25 cellular contexts compared by ENCODE assay signal in genomic region chr6:139173822-139174221, GRCh38. TPM values are rescaled to one million over a fixed set of nuclear protein-coding genes. Genes with fewer than 3 reads are reported as not detected.
DNase-seq lines count a peak whose midpoint lies in the region; ATAC-seq, FAIRE-seq and TF ChIP-seq lines count a peak whose summit lies in the region.
"Had no signal": no experiment of that assay in that cellular context is flagged by ENCODE, and none has a peak within 500 bp of the region (broad histone marks: within the 10 kb centered on the region; RNA-seq: fewer than 3 reads in every experiment).

No MANE protein-coding gene starts in this region.

- DNase-seq in activated CD4-positive, alpha-beta T cell treated with anti-CD3 and anti-CD28 coated beads for 36 hours, result no peak
- no peak for DNase-seq in activated CD4-positive, alpha-beta T cell treated with anti-CD3 and anti-CD28 coated beads for 1 hour
- no peak for DNase-seq in CD8-positive, alpha-beta memory T cell
- DNase-seq in activated T-helper 1 cell treated with anti-CD3 and anti-CD28 coated beads, Interleukin-12 subunit alpha, Interleukin-12 subunit beta, Interleukin-2, Interleukin-4 antibody, amounts not matched to agents 30 ng/mL and 10 ng/mL and 1 ng/mL, durations not matched to agents 14 hours and 24 hours and 36 hours (ENCODE audit: low spot score), result no peak
- no peak for DNase-seq in naive thymus-derived CD4-positive, alpha-beta T cell
- DNase-seq in Karpas-422, result no peak
- DNase-seq in D721Med (ENCODE audit: insufficient read length, low spot score), result no peak
- DNase-seq: 8988T; activated CD4-positive, CD25-positive, alpha-beta regulatory T cell treated with anti-CD3 and anti-CD28 coated beads, Interleukin-2, amount 50 U/mL, for 72 hours; activated CD8-positive, alpha-beta memory T cell treated with anti-CD3 and anti-CD28 coated beads, Interleukin-2, amount 50 U/mL, for 48 hours; cerebellar nuclear complex; GF-D8; glutamatergic neuron; GM23248; HFFc6; NCI-H1417; NCI-H446 treated with DMSO at 0.1 percent for 48 hours; psoas muscle; SHP77 treated with DMSO at 0.1 percent for 48 hours; stimulated activated CD4-positive, alpha-beta T cell treated with anti-CD3 and anti-CD28 coated beads, Interleukin-15, amount 100 ng/mL, for 24 hours had no signal

- no peak overlapping the region for H3K4me3 ChIP-seq in CD8-positive, alpha-beta memory T cell (ENCODE audit: low read length)
- H3K4me3 ChIP-seq in naive thymus-derived CD4-positive, alpha-beta T cell (ENCODE audit: low read length), result no peak overlapping the region
- H3K4me3 ChIP-seq in Karpas-422 (ENCODE audit: low read length), result no peak overlapping the region
- H3K4me3 ChIP-seq: GM23248, psoas muscle had no signal

- H3K4me1 Mint-ChIP-seq in activated CD4-positive, alpha-beta T cell treated with anti-CD3 and anti-CD28 coated beads for 36 hours, result peaks cover 91% of the 10 kb centered on the region
- H3K4me1 Mint-ChIP-seq in CD8-positive, alpha-beta memory T cell, result peaks cover 80 to 92% (median 88%) of the 10 kb centered on the region in 3 donors
- H3K4me1 Mint-ChIP-seq in activated T-helper 1 cell treated with anti-CD3 and anti-CD28 coated beads, Interleukin-12 subunit alpha, Interleukin-12 subunit beta, Interleukin-2, Interleukin-4 antibody, amounts not matched to agents 30 ng/mL and 10 ng/mL and 1 ng/mL, durations not matched to agents 14 hours and 24 hours and 36 hours (ENCODE audit: low read depth), result peaks cover 85% of the 10 kb centered on the region
- peaks cover 67 to 94% (median 88%) of the 10 kb centered on the region in 7 donors for H3K4me1 Mint-ChIP-seq in naive thymus-derived CD4-positive, alpha-beta T cell

- H3K4me1 ChIP-seq in CD8-positive, alpha-beta memory T cell (ENCODE audit: insufficient read depth, low read length), result peaks cover 88% of the 10 kb centered on the region
- peaks cover 44 to 80% of the 10 kb centered on the region in 2 donors for H3K4me1 ChIP-seq in naive thymus-derived CD4-positive, alpha-beta T cell (ENCODE audit: control insufficient read depth in 2 of 2, insufficient read depth in 2 of 2, low read length in 2 of 2)
- H3K4me1 ChIP-seq in Karpas-422 (ENCODE audit: low read length), result peaks cover 30% of the 10 kb centered on the region
- H3K4me1 ChIP-seq: psoas muscle had no signal

- no peak overlapping the region for H3K4me3 Mint-ChIP-seq in activated CD4-positive, alpha-beta T cell treated with anti-CD3 and anti-CD28 coated beads for 36 hours
- H3K4me3 Mint-ChIP-seq in CD8-positive, alpha-beta memory T cell, result peak overlapping the region in 6 of 7 donors; percentile 6 to 69 (median 34)
- no peak overlapping the region for H3K4me3 Mint-ChIP-seq in activated T-helper 1 cell treated with anti-CD3 and anti-CD28 coated beads, Interleukin-12 subunit alpha, Interleukin-12 subunit beta, Interleukin-2, Interleukin-4 antibody, amounts not matched to agents 30 ng/mL and 10 ng/mL and 1 ng/mL, durations not matched to agents 14 hours and 24 hours and 36 hours
- peak overlapping the region; percentile 16 to 75 (median 60) for H3K4me3 Mint-ChIP-seq in naive thymus-derived CD4-positive, alpha-beta T cell
- H3K4me3 Mint-ChIP-seq: HFFc6, type B pancreatic cell had no signal

- no peak for TF ChIP-seq CTCF in D721Med (IDR thresholded peaks at IDR 0.05; ENCODE audit: insufficient read depth, missing control alignments)

- no peak overlapping the region for H3K4me2 ChIP-seq in Karpas-422 (ENCODE audit: low read depth, low read length, poor library complexity, severe bottlenecking)

- no peak overlapping the region for H3K27ac ChIP-seq in CD8-positive, alpha-beta memory T cell (ENCODE audit: low read depth, low read length)
- peak overlapping the region; percentile 49 for H3K27ac ChIP-seq in naive thymus-derived CD4-positive, alpha-beta T cell (ENCODE audit: low read depth, low read length)
- H3K27ac ChIP-seq in Karpas-422 (ENCODE audit: low read length), result no peak overlapping the region
- H3K27ac ChIP-seq: GM23248, neutrophil, psoas muscle had no signal

- POLR2A ChIA-PET in activated CD4-positive, alpha-beta T cell treated with anti-CD3 and anti-CD28 coated beads for 36 hours (lab: Charles Lee), result interaction anchor here (1.6 to 2.4 kb wide), 2 partner anchors 12 to 37 kb away, joined by 8 to 15 read pairs; no protein-coding TSS in a partner anchor
- POLR2A ChIA-PET in CD8-positive, alpha-beta memory T cell (lab: Charles Lee), result interaction anchor here (1.5 kb wide), 1 partner anchor 14 kb away, joined by 3 read pairs; no protein-coding TSS in a partner anchor
- POLR2A ChIA-PET in naive thymus-derived CD4-positive, alpha-beta T cell (lab: Charles Lee), result interaction anchor here (0.5 to 3.5 kb wide), 13 partner anchors 12 to 200 kb away, joined by 3 to 20 read pairs (median 3); partner anchors contain the start of gene CITED2

- H3K79me2 ChIP-seq in Karpas-422 (ENCODE audit: low read length), result peaks cover 77% of the 10 kb centered on the region

- H3K36me3 Mint-ChIP-seq in activated CD4-positive, alpha-beta T cell treated with anti-CD3 and anti-CD28 coated beads for 36 hours (ENCODE audit: low read depth), result peaks cover 83% of the 10 kb centered on the region
- H3K36me3 Mint-ChIP-seq in CD8-positive, alpha-beta memory T cell, result peaks cover 2 to 89% (median 27%) of the 10 kb centered on the region in 3 donors
- H3K36me3 Mint-ChIP-seq in activated T-helper 1 cell treated with anti-CD3 and anti-CD28 coated beads, Interleukin-12 subunit alpha, Interleukin-12 subunit beta, Interleukin-2, Interleukin-4 antibody, amounts not matched to agents 30 ng/mL and 10 ng/mL and 1 ng/mL, durations not matched to agents 14 hours and 24 hours and 36 hours (ENCODE audit: low read depth), result peaks cover 74% of the 10 kb centered on the region
- H3K36me3 Mint-ChIP-seq in naive thymus-derived CD4-positive, alpha-beta T cell, result peaks cover 18 to 68% (median 46%) of the 10 kb centered on the region in 5 donors

- H3K36me3 ChIP-seq in CD8-positive, alpha-beta memory T cell (ENCODE audit: insufficient read depth, low read length), result peaks cover 17% of the 10 kb centered on the region
- peaks cover 0 to 28% (median 19%) of the 10 kb centered on the region in 3 experiments for H3K36me3 ChIP-seq in naive thymus-derived CD4-positive, alpha-beta T cell (ENCODE audit: control insufficient read depth in 2 of 3, insufficient read depth in 3 of 3, low read length in 3 of 3)
- peaks cover 49% of the 10 kb centered on the region for H3K36me3 ChIP-seq in Karpas-422 (ENCODE audit: insufficient read depth, low read length)

- no peaks in the 10 kb centered on the region for H3K9me2 ChIP-seq in Karpas-422 (replicated peaks; ENCODE audit: insufficient read depth, low read length)

- H3K27me3 ChIP-seq in CD8-positive, alpha-beta memory T cell (ENCODE audit: insufficient read depth, low read length, poor library complexity, severe bottlenecking), result no peaks in the 10 kb centered on the region
- no peaks in the 10 kb centered on the region for H3K27me3 ChIP-seq in naive thymus-derived CD4-positive, alpha-beta T cell (ENCODE audit: control insufficient read depth in 2 of 2, insufficient read depth in 2 of 2, low read length in 2 of 2)
- H3K27me3 ChIP-seq in Karpas-422 (ENCODE audit: low read length), result no peaks in the 10 kb centered on the region
- H3K27me3 ChIP-seq: neutrophil had no signal

- no peaks in the 10 kb centered on the region for H3K27me3 Mint-ChIP-seq in activated CD4-positive, alpha-beta T cell treated with anti-CD3 and anti-CD28 coated beads for 36 hours
- peaks cover 0 to 1% of the 10 kb centered on the region in 2 donors for H3K27me3 Mint-ChIP-seq in CD8-positive, alpha-beta memory T cell
- H3K27me3 Mint-ChIP-seq in activated T-helper 1 cell treated with anti-CD3 and anti-CD28 coated beads, Interleukin-12 subunit alpha, Interleukin-12 subunit beta, Interleukin-2, Interleukin-4 antibody, amounts not matched to agents 30 ng/mL and 10 ng/mL and 1 ng/mL, durations not matched to agents 14 hours and 24 hours and 36 hours (ENCODE audit: insufficient read depth), result no peaks in the 10 kb centered on the region
- H3K27me3 Mint-ChIP-seq in naive thymus-derived CD4-positive, alpha-beta T cell, result no peaks in the 10 kb centered on the region
- H3K27me3 Mint-ChIP-seq: type B pancreatic cell had no signal

- no peak overlapping the region for H3K9ac ChIP-seq in Karpas-422 (ENCODE audit: low read length)
- H3K9ac ChIP-seq: GM23248 had no signal

- no peak overlapping the region for H2AFZ ChIP-seq in Karpas-422 (ENCODE audit: low read length)
- H2AFZ ChIP-seq: GM23248 had no signal

- H3K27ac Mint-ChIP-seq in activated CD4-positive, alpha-beta T cell treated with anti-CD3 and anti-CD28 coated beads for 36 hours, result peak overlapping the region; percentile 87
- peak overlapping the region; percentile 23 to 90 (median 84) for H3K27ac Mint-ChIP-seq in CD8-positive, alpha-beta memory T cell
- H3K27ac Mint-ChIP-seq in activated T-helper 1 cell treated with anti-CD3 and anti-CD28 coated beads, Interleukin-12 subunit alpha, Interleukin-12 subunit beta, Interleukin-2, Interleukin-4 antibody, amounts not matched to agents 30 ng/mL and 10 ng/mL and 1 ng/mL, durations not matched to agents 14 hours and 24 hours and 36 hours, result peak overlapping the region; percentile 82
- peak overlapping the region; percentile 64 to 88 (median 83) for H3K27ac Mint-ChIP-seq in naive thymus-derived CD4-positive, alpha-beta T cell
- H3K27ac Mint-ChIP-seq: HFFc6, type B pancreatic cell had no signal

- H3K9me3 ChIP-seq in CD8-positive, alpha-beta memory T cell (ENCODE audit: low read length), result no peaks in the 10 kb centered on the region
- no peaks in the 10 kb centered on the region for H3K9me3 ChIP-seq in naive thymus-derived CD4-positive, alpha-beta T cell (ENCODE audit: control insufficient read depth in 2 of 3, low read length in 3 of 3)
- H3K9me3 ChIP-seq in Karpas-422 (ENCODE audit: low read length), result no peaks in the 10 kb centered on the region
- H3K9me3 ChIP-seq: neutrophil, psoas muscle had no signal

- CTCF ChIA-PET in activated CD4-positive, alpha-beta T cell treated with anti-CD3 and anti-CD28 coated beads for 36 hours (lab: Charles Lee), result interaction anchor here (0.6 to 1.9 kb wide), 6 partner anchors 21 to 191 kb away, joined by 3 to 8 read pairs (median 3); no protein-coding TSS in a partner anchor
- CTCF ChIA-PET in CD8-positive, alpha-beta memory T cell (lab: Charles Lee), result interaction anchor here (0.7 to 2.9 kb wide), 9 partner anchors 12 to 199 kb away, joined by 3 to 7 read pairs (median 3); partner anchors contain the start of gene REPS1
- CTCF ChIA-PET in naive thymus-derived CD4-positive, alpha-beta T cell (lab: Charles Lee), result interaction anchor here (0.7 to 2.1 kb wide), 9 partner anchors 10 to 358 kb away, joined by 3 to 10 read pairs (median 3); partner anchors contain the start of gene CITED2

- no peak for ATAC-seq in activated CD4-positive, alpha-beta T cell treated with anti-CD3 and anti-CD28 coated beads for 36 hours
- ATAC-seq in naive thymus-derived CD4-positive, alpha-beta T cell, result no peak
- no peak for ATAC-seq in HG02763 (IDR thresholded peaks at IDR 0.05; ENCODE audit: unreplicated experiment)
- ATAC-seq: PC-3 had no signal

- no peaks in the 10 kb centered on the region for H3K9me3 Mint-ChIP-seq in activated CD4-positive, alpha-beta T cell treated with anti-CD3 and anti-CD28 coated beads for 36 hours (ENCODE audit: low read depth)
- no peaks in the 10 kb centered on the region for H3K9me3 Mint-ChIP-seq in CD8-positive, alpha-beta memory T cell
- H3K9me3 Mint-ChIP-seq in activated T-helper 1 cell treated with anti-CD3 and anti-CD28 coated beads, Interleukin-12 subunit alpha, Interleukin-12 subunit beta, Interleukin-2, Interleukin-4 antibody, amounts not matched to agents 30 ng/mL and 10 ng/mL and 1 ng/mL, durations not matched to agents 14 hours and 24 hours and 36 hours, result no peaks in the 10 kb centered on the region
- no peaks in the 10 kb centered on the region for H3K9me3 Mint-ChIP-seq in naive thymus-derived CD4-positive, alpha-beta T cell
- H3K9me3 Mint-ChIP-seq: HFFc6, type B pancreatic cell had no signal

- no peak for FAIRE-seq in D721Med (lab: Jason Lieb, UNC)
- FAIRE-seq: TTC549 had no signal

- intact Hi-C loops in activated CD4-positive, alpha-beta T cell treated with anti-CD3 and anti-CD28 coated beads for 36 hours (cut with DNase I, micrococcal nuclease), result loop anchor here (1.0 to 10.0 kb wide), 7 partner anchors 12 to 581 kb away; partner anchors contain the start of genes ABRACL (in 1 of the 2) and REPS1 (in 1 of the 2)
- intact Hi-C loops in activated T-helper 1 cell treated with anti-CD3 and anti-CD28 coated beads, Interleukin-12 subunit alpha, Interleukin-12 subunit beta, Interleukin-2, Interleukin-4 antibody, amounts not matched to agents 30 ng/mL and 10 ng/mL and 1 ng/mL, durations not matched to agents 14 hours and 24 hours and 36 hours (cut with micrococcal nuclease), result loop anchor here (1.0 to 2.0 kb wide), 2 partner anchors 12 to 49 kb away; no protein-coding TSS in a partner anchor
- intact Hi-C loops in naive thymus-derived CD4-positive, alpha-beta T cell (cut with micrococcal nuclease), result loop anchor here (1.0 to 5.0 kb wide), 9 partner anchors 12 to 357 kb away; no protein-coding TSS in a partner anchor

- H4K20me1 ChIP-seq in Karpas-422 (ENCODE audit: insufficient read depth, low read depth, low read length), result no peaks in the 10 kb centered on the region

RNA-seq across cellular contexts. Expression of gene HECA, which starts 38.9 kb away (rescaled TPM):
- 10 to 100 TPM; 51.6 to 63.4 TPM for total RNA-seq in activated CD4-positive, alpha-beta T cell treated with anti-CD3 and anti-CD28 coated beads for 36 hours
- total RNA-seq in CD8-positive, alpha-beta memory T cell, result 10 to 100 TPM; 63.4 to 64.6 TPM
- 9.0 TPM for polyA plus RNA-seq in CD8-positive, alpha-beta memory T cell
- total RNA-seq in activated T-helper 1 cell treated with anti-CD3 and anti-CD28 coated beads, Interleukin-12 subunit alpha, Interleukin-12 subunit beta, Interleukin-2, Interleukin-4 antibody, amounts not matched to agents 30 ng/mL and 10 ng/mL and 1 ng/mL, durations not matched to agents 14 hours and 24 hours and 36 hours, result 49.1 and 49.9 TPM in 2 replicates
- total RNA-seq in naive thymus-derived CD4-positive, alpha-beta T cell, result 100 to 1,000 TPM in 3 of 5 experiments, 10 to 100 TPM in 2; 54.1 to 145 (median 130) TPM
- polyA plus RNA-seq in naive thymus-derived CD4-positive, alpha-beta T cell, result 1 to 10 TPM; 5.5 to 6.3 TPM
- total RNA-seq in Karpas-422 (2014; rRNA removed; shearing (Covaris generic); ENCODE audit: low replicate concordance), result 68.8 and 90.8 TPM in 2 replicates

Comparison
In these comparisons a context has a peak if more than half of its experiments do, and no peak if none do; other contexts are left out.
1. H3K4me3 Mint-ChIP-seq: peak in CD8-positive, alpha-beta memory T cell (6 of 7) and naive thymus-derived CD4-positive, alpha-beta T cell (10 of 10); none in activated CD4-positive, alpha-beta T cell treated with anti-CD3 and anti-CD28 coated beads for 36 hours (single experiment) and activated T-helper 1 cell treated with anti-CD3 and anti-CD28 coated beads, Interleukin-12 subunit alpha, Interleukin-12 subunit beta, Interleukin-2, Interleukin-4 antibody, amounts not matched to agents 30 ng/mL and 10 ng/mL and 1 ng/mL, durations not matched to agents 14 hours and 24 hours and 36 hours (single experiment).
2. Peak in every context shown above with its lines, with median percentiles within 50 percentile points of each other: H3K27ac Mint-ChIP-seq.